28 cellular contexts compared by ENCODE assay signal in genomic region chrX:24965400-24965799, GRCh38. TPM values are rescaled to one million over a fixed set of nuclear protein-coding genes. Genes with fewer than 3 reads are reported as not detected.
"Had no signal": no experiment of that assay in that cellular context is flagged by ENCODE, and none has a peak within 500 bp of the region (broad histone marks: within the 10 kb centered on the region; RNA-seq: fewer than 3 reads in every experiment).

No MANE protein-coding gene starts in this region.

- H3K4me1 ChIP-seq: body of pancreas, esophagus muscularis mucosa, foreskin keratinocyte, heart left ventricle had no signal

- H3K27me3 ChIP-seq: body of pancreas, esophagus muscularis mucosa, foreskin keratinocyte, gastrocnemius medialis, heart left ventricle had no signal

- H3K4me3 ChIP-seq: body of pancreas, esophagus muscularis mucosa, gastrocnemius medialis, heart left ventricle had no signal

- DNase-seq: activated CD4-positive, alpha-beta memory T cell treated with anti-CD3 and anti-CD28 coated beads, Interleukin-2, amount 10 ng/mL, durations not matched to agents 7 days and 5 days; activated CD4-positive, alpha-beta T cell treated with anti-CD3 and anti-CD28 coated beads for 36 hours; activated CD4-positive, alpha-beta T cell treated with anti-CD3 and anti-CD28 coated beads, Interleukin-2, amount 10 ng/mL, durations not matched to agents 24 days and 14 days; activated CD4-positive, CD25-positive, alpha-beta regulatory T cell; activated CD4-positive, CD25-positive, alpha-beta regulatory T cell treated with anti-CD3 and anti-CD28 coated beads, Interleukin-2, amount 50 U/mL, for 72 hours; activated effector memory CD4-positive, alpha-beta T cell treated with Interleukin-2 at 50 U/mL for 16 hours; activated gamma-delta T cell treated with Interleukin-2 at 50 U/mL for 16 hours; activated naive CD4-positive, alpha-beta T cell treated with anti-CD3 and anti-CD28 coated beads, Interleukin-2, amount 50 U/mL, for 16 hours; activated naive CD4-positive, alpha-beta T cell treated with Interleukin-2 at 50 U/mL for 16 hours; activated T-cell treated with anti-CD3 and anti-CD28 coated beads, Interleukin-2, amount 50 U/mL, for 4 hours; amniotic stem cell; anterior cingulate cortex; body of pancreas; caudate nucleus; cortex of kidney; dermis blood vessel endothelial cell; effector CD4-positive, alpha-beta T cell; effector memory CD8-positive, alpha-beta T cell; erythroblast; foreskin keratinocyte; gastrocnemius medialis; glutamatergic neuron; heart left ventricle; T-helper 2 cell had no signal

- H3K9me3 ChIP-seq: body of pancreas, esophagus muscularis mucosa, gastrocnemius medialis had no signal

- H3K27me3 Mint-ChIP-seq: activated CD4-positive, alpha-beta memory T cell treated with anti-CD3 and anti-CD28 coated beads, Interleukin-2, amount 10 ng/mL, durations not matched to agents 7 days and 5 days; activated CD4-positive, alpha-beta T cell treated with anti-CD3 and anti-CD28 coated beads for 36 hours; activated CD4-positive, alpha-beta T cell treated with anti-CD3 and anti-CD28 coated beads, Interleukin-2, amount 10 ng/mL, durations not matched to agents 24 days and 14 days; activated naive CD8-positive, alpha-beta T cell; activated T-helper 17 cell treated with anti-CD3 and anti-CD28 coated beads, Interleukin-2, amount 50 U/mL, for 72 hours; effector memory CD8-positive, alpha-beta T cell had no signal

- H3K27ac ChIP-seq: body of pancreas, esophagus muscularis mucosa, foreskin keratinocyte, gastrocnemius medialis, heart left ventricle had no signal

- H3K27ac Mint-ChIP-seq: activated CD4-positive, alpha-beta memory T cell treated with anti-CD3 and anti-CD28 coated beads, Interleukin-2, amount 10 ng/mL, durations not matched to agents 7 days and 5 days; activated CD4-positive, alpha-beta T cell treated with anti-CD3 and anti-CD28 coated beads for 36 hours; activated CD4-positive, alpha-beta T cell treated with anti-CD3 and anti-CD28 coated beads, Interleukin-2, amount 10 ng/mL, durations not matched to agents 24 days and 14 days; activated naive CD8-positive, alpha-beta T cell; activated T-helper 17 cell treated with anti-CD3 and anti-CD28 coated beads, Interleukin-2, amount 50 U/mL, for 72 hours; effector memory CD8-positive, alpha-beta T cell had no signal

- H3K36me3 ChIP-seq: esophagus muscularis mucosa, gastrocnemius medialis, heart left ventricle had no signal

- H3K4me3 Mint-ChIP-seq: activated CD4-positive, alpha-beta memory T cell treated with anti-CD3 and anti-CD28 coated beads, Interleukin-2, amount 10 ng/mL, durations not matched to agents 7 days and 5 days; activated CD4-positive, alpha-beta T cell treated with anti-CD3 and anti-CD28 coated beads for 36 hours; activated CD4-positive, alpha-beta T cell treated with anti-CD3 and anti-CD28 coated beads, Interleukin-2, amount 10 ng/mL, durations not matched to agents 24 days and 14 days; activated naive CD8-positive, alpha-beta T cell; activated T-cell treated with anti-CD3 and anti-CD28 coated beads, Interleukin-2, amount 50 U/mL, for 4 hours; activated T-helper 17 cell treated with anti-CD3 and anti-CD28 coated beads, Interleukin-2, amount 50 U/mL, for 72 hours; effector memory CD8-positive, alpha-beta T cell had no signal

- H3K9me3 Mint-ChIP-seq: activated CD4-positive, alpha-beta memory T cell treated with anti-CD3 and anti-CD28 coated beads, Interleukin-2, amount 10 ng/mL, durations not matched to agents 7 days and 5 days; activated T-cell treated with anti-CD3 and anti-CD28 coated beads, Interleukin-2, amount 50 U/mL, for 4 hours; activated T-helper 17 cell treated with anti-CD3 and anti-CD28 coated beads, Interleukin-2, amount 50 U/mL, for 72 hours; effector memory CD8-positive, alpha-beta T cell had no signal

- ATAC-seq: activated CD4-positive, alpha-beta T cell treated with anti-CD3 and anti-CD28 coated beads for 36 hours; activated T-cell treated with anti-CD3 and anti-CD28 coated beads, Interleukin-2, amount 50 U/mL, for 4 hours; activated T-helper 17 cell treated with anti-CD3 and anti-CD28 coated beads, Interleukin-2, amount 50 U/mL, for 72 hours; body of pancreas; effector memory CD8-positive, alpha-beta T cell; foreskin keratinocyte; gastrocnemius medialis; heart left ventricle had no signal

- H3K4me1 Mint-ChIP-seq: activated CD4-positive, alpha-beta memory T cell treated with anti-CD3 and anti-CD28 coated beads, Interleukin-2, amount 10 ng/mL, durations not matched to agents 7 days and 5 days; activated CD4-positive, alpha-beta T cell treated with anti-CD3 and anti-CD28 coated beads for 36 hours; activated CD4-positive, alpha-beta T cell treated with anti-CD3 and anti-CD28 coated beads, Interleukin-2, amount 10 ng/mL, durations not matched to agents 24 days and 14 days; activated T-helper 17 cell treated with anti-CD3 and anti-CD28 coated beads, Interleukin-2, amount 50 U/mL, for 72 hours had no signal

RNA-seq across cellular contexts. Expression of gene ARX, which starts 50.4 kb away (rescaled TPM):
- total RNA-seq: activated CD4-positive, alpha-beta memory T cell treated with anti-CD3 and anti-CD28 coated beads, Interleukin-2, amount 10 ng/mL, durations not matched to agents 7 days and 5 days; activated CD4-positive, alpha-beta T cell treated with anti-CD3 and anti-CD28 coated beads for 36 hours; activated CD4-positive, alpha-beta T cell treated with anti-CD3 and anti-CD28 coated beads, Interleukin-2, amount 10 ng/mL, durations not matched to agents 24 days and 14 days; activated T-cell treated with anti-CD3 and anti-CD28 coated beads, Interleukin-2, amount 50 U/mL, for 4 hours; activated T-helper 17 cell treated with anti-CD3 and anti-CD28 coated beads, Interleukin-2, amount 50 U/mL, for 72 hours; chondrocyte; dermis blood vessel endothelial cell; esophagus muscularis mucosa; foreskin keratinocyte; heart left ventricle had no signal
- polyA plus RNA-seq: foreskin keratinocyte, heart left ventricle had no signal
